8 cellular contexts compared by ENCODE assay signal in genomic region chr2:85589982-85590791, GRCh38. TPM values are rescaled to one million over a fixed set of nuclear protein-coding genes. Genes with fewer than 3 reads are reported as not detected.
DNase-seq lines count a peak whose midpoint lies in the region; ATAC-seq and TF ChIP-seq lines count a peak whose summit lies in the region.

No MANE protein-coding gene starts in this region.

- DNase-seq in EH (ENCODE audit: low read depth), result peak; percentile 95
- DNase-seq in RPMI7951 (ENCODE audit: low read depth), result peak; percentile 93
- peak; percentile 91 for DNase-seq in fibroblast of villous mesenchyme (ENCODE audit: low read depth)
- no peak for DNase-seq in sciatic nerve (ENCODE audit: low spot score)
- DNase-seq in NCI-H82 (lab: John Stamatoyannopoulos, UW), result no peak

- peak; percentile 64 for ATAC-seq in sciatic nerve
- no peak for ATAC-seq in GM19397 (IDR thresholded peaks at IDR 0.05; ENCODE audit: unreplicated experiment)
- ATAC-seq in HG02798 (IDR thresholded peaks at IDR 0.05; ENCODE audit: poor library complexity, unreplicated experiment), result no peak
- no peak for ATAC-seq in HG03469 (IDR thresholded peaks at IDR 0.05; ENCODE audit: unreplicated experiment)

- H3K4me3 ChIP-seq in fibroblast of villous mesenchyme (ENCODE audit: low read depth, low read length), result no peak overlapping the region

- intact Hi-C loops in sciatic nerve (cut with DNase I), result no loop called here

- no peak for TF ChIP-seq CTCF in fibroblast of villous mesenchyme (IDR thresholded peaks at IDR 0.05; ENCODE audit: insufficient read depth, low read depth, low read length)

RNA-seq across cellular contexts. Expression of gene RNF181, which starts 5.4 kb away (rescaled TPM):
- total RNA-seq in RPMI7951 (2014; rRNA removed; shearing (Covaris generic)), result 359 and 388 TPM in 2 replicates
- total RNA-seq in fibroblast of villous mesenchyme (130 and 221 TPM in 2 replicates), sciatic nerve (71.2 TPM)

RNA-seq across cellular contexts. Expression of gene VAMP5, which starts 6.0 kb away (rescaled TPM):
- 25.7 and 33.6 TPM in 2 replicates for total RNA-seq in RPMI7951 (2014; rRNA removed; shearing (Covaris generic))
- total RNA-seq in fibroblast of villous mesenchyme (18.1 and 22.9 TPM in 2 replicates), sciatic nerve (71.2 TPM)

RNA-seq across cellular contexts. Expression of gene TMEM150A, which starts 12.3 kb away (rescaled TPM):
- 5.5 and 6.2 TPM in 2 replicates for total RNA-seq in RPMI7951 (2014; rRNA removed; shearing (Covaris generic))
- total RNA-seq in fibroblast of villous mesenchyme (8.6 and 10.6 TPM in 2 replicates), sciatic nerve (15.8 TPM)

RNA-seq across cellular contexts. Expression of gene VAMP8, which starts 12.8 kb away (rescaled TPM):
- total RNA-seq in RPMI7951 (2014; rRNA removed; shearing (Covaris generic)), result 25.0 and 27.6 TPM in 2 replicates
- total RNA-seq in fibroblast of villous mesenchyme (2.2 and 3.5 TPM in 2 replicates), sciatic nerve (31.1 TPM)

RNA-seq across cellular contexts. Expression of gene C2orf68, which starts 21.7 kb away (rescaled TPM):
- 20.0 and 27.9 TPM in 2 replicates for total RNA-seq in RPMI7951 (2014; rRNA removed; shearing (Covaris generic))
- total RNA-seq in fibroblast of villous mesenchyme (16.4 and 26.8 TPM in 2 replicates), sciatic nerve (41.6 TPM)

Comparison
In these comparisons a context has a peak if more than half of its experiments do, and no peak if none do; other contexts are left out.
1. DNase-seq: peak in EH (single experiment), RPMI7951 (single experiment) and fibroblast of villous mesenchyme (single experiment); none in sciatic nerve (single experiment) and NCI-H82 (single experiment).